In genomic region chr12:124632510-124632909, GRCh38 we compare ENCODE assay signal across 16 cellular contexts.
DNase-seq lines count a peak whose midpoint lies in the region; ATAC-seq, FAIRE-seq and TF ChIP-seq lines count a peak whose summit lies in the region.
"Had no signal": no experiment of that assay in that cellular context is flagged by ENCODE, and none has a peak within 500 bp of the region (broad histone marks: within the 10 kb centered on the region; RNA-seq: fewer than 3 reads in every experiment).

No MANE protein-coding gene starts in this region.

- no peak overlapping the region for H3K4me2 ChIP-seq in HepG2 (ENCODE audit: low read depth, low read length)

- TF ChIP-seq POLR2A in HepG2 (IDR thresholded peaks at IDR 0.05; ENCODE audit: insufficient read depth in 1 of 2, low read depth in 2 of 2, low read length in 2 of 2), result no peak
- TF ChIP-seq POLR2A in right lobe of liver (IDR thresholded peaks at IDR 0.05), result no peak

- CTCF ChIA-PET in HepG2 (lab: Yijun Ruan, JAX; ENCODE audit: low intra/inter-chr PET ratio, low total read pairs), result no interaction called here

- POLR2A ChIA-PET in HepG2 (lab: Yijun Ruan, JAX), result no interaction called here

- no peak overlapping the region for H2AFZ ChIP-seq in HepG2 (ENCODE audit: low read length)

- H3K4me1 ChIP-seq in HepG2 (ENCODE audit: insufficient read depth, low read length) (no peaks in the 10 kb centered on the region), right lobe of liver (no peaks in the 10 kb centered on the region), lower lobe of right lung (peaks cover 2% of the 10 kb centered on the region)

- no peaks in the 10 kb centered on the region for H4K20me1 ChIP-seq in HepG2 (ENCODE audit: insufficient read depth, low read length)

- intact Hi-C loops in HepG2 (cut with micrococcal nuclease; ENCODE audit: unreplicated experiment), result no loop called here
- intact Hi-C loops in right lobe of liver (cut with DNase I), result no loop called here
- intact Hi-C loops in lower lobe of right lung (cut with DNase I), result no loop called here

- FAIRE-seq in HepG2 (lab: Jason Lieb, UNC), result no peak
- FAIRE-seq: G401.6 had no signal

- H3K36me3 ChIP-seq in HepG2 (replicated peaks in 1 of 2; ENCODE audit: control insufficient read depth in 1 of 2, insufficient read depth in 2 of 2, low read length in 2 of 2) (no peaks in the 10 kb centered on the region), right lobe of liver (no peaks in the 10 kb centered on the region), WERI-Rb-1 (no peaks in the 10 kb centered on the region), lower lobe of right lung (no peaks in the 10 kb centered on the region)
- H3K36me3 ChIP-seq: SJSA1 had no signal

- no peaks in the 10 kb centered on the region for H3K79me2 ChIP-seq in HepG2 (ENCODE audit: insufficient read depth, low read length)

- TF ChIP-seq CTCF in HepG2 (CRISPR knock-in tag; IDR thresholded peaks at IDR 0.05) (no peak), right lobe of liver (IDR thresholded peaks at IDR 0.05) (no peak), WERI-Rb-1 (IDR thresholded peaks at IDR 0.05; ENCODE audit: low read depth, low read length) (no peak), lower lobe of right lung (IDR thresholded peaks at IDR 0.05) (no peak)

- TF ChIP-seq RAD21 in HepG2 (CRISPR knock-in tag; IDR thresholded peaks at IDR 0.05), result no peak

- no peaks in the 10 kb centered on the region for H3K9me3 ChIP-seq in HepG2 (ENCODE audit: low read length)
- H3K9me3 ChIP-seq in right lobe of liver, result no peaks in the 10 kb centered on the region
- no peaks in the 10 kb centered on the region for H3K9me3 ChIP-seq in WERI-Rb-1 (ENCODE audit: severe bottlenecking)
- no peaks in the 10 kb centered on the region for H3K9me3 ChIP-seq in lower lobe of right lung

- DNase-seq in HepG2 (ENCODE audit: low spot score) (no peak), right lobe of liver (no peak), WERI-Rb-1 (peak; percentile 77), lower lobe of right lung (no peak), SKM-1 (lab: John Stamatoyannopoulos, UW; ENCODE audit: unreplicated experiment) (no peak)
- no peak for DNase-seq in stimulated activated CD4-positive, alpha-beta T cell treated with anti-CD3 and anti-CD28 coated beads, Interleukin-4, amount 100 ng/mL, for 24 hours
- DNase-seq: activated CD4-positive, alpha-beta T cell treated with anti-CD3 and anti-CD28 coated beads, Interleukin-2, amount 10 ng/mL, durations not matched to agents 24 days and 14 days; activated effector memory CD4-positive, alpha-beta T cell treated with anti-CD3 and anti-CD28 coated beads, Interleukin-2, amount 50 U/mL, for 16 hours; AML-193; NCI-H345; stimulated activated CD4-positive, alpha-beta T cell treated with anti-CD3 and anti-CD28 coated beads, Interleukin-1b, Interleukin-23, amount 100 ng/mL, for 48 hours; stimulated activated naive B cell treated with anti-CD40 and anti-IgM and Interleukin-4, amounts not matched to agents 10 μg/mL and 1 μg/mL and 100 μg/mL, for 72 hours had no signal

- 7% methylated on average over 6 of the region's 6 CpGs for WGBS in HepG2 (ENCODE audit: low lambda C conversion rate)
- WGBS in right lobe of liver (ENCODE audit: insufficient coverage, low coverage, low lambda C conversion rate, missing lambda C conversion rate), result 84% methylated on average over 3 of the region's 6 CpGs

- H3K27ac ChIP-seq in HepG2 (ENCODE audit: extremely low read length, insufficient read depth, low read length), result no peak overlapping the region
- no peak overlapping the region for H3K27ac ChIP-seq in right lobe of liver
- peak overlapping the region; percentile 71 for H3K27ac ChIP-seq in WERI-Rb-1
- H3K27ac ChIP-seq in lower lobe of right lung, result peak overlapping the region; percentile 62

- no TSS peak for BruUV-seq in HepG2 (replicated peaks; lab: Mats Ljungman, UMichigan)

- H3K4me3 ChIP-seq in HepG2 (replicated peaks in 1 of 3; ENCODE audit: insufficient read depth in 1 of 3, low read depth in 2 of 3, low read length in 3 of 3), result no peak overlapping the region
- H3K4me3 ChIP-seq in right lobe of liver, result no peak overlapping the region
- H3K4me3 ChIP-seq in WERI-Rb-1 (ENCODE audit: low read depth, low read length), result no peak overlapping the region
- no peak overlapping the region for H3K4me3 ChIP-seq in lower lobe of right lung
- H3K4me3 ChIP-seq: SJSA1 had no signal

- ATAC-seq in HepG2, result peak; percentile 43; the same call in 2 of the 3 replicates
- no peak for ATAC-seq in right lobe of liver
- peak; percentile 58 to 63 for ATAC-seq in lower lobe of right lung
- no peak for ATAC-seq in activated CD4-positive, CD25-positive, alpha-beta regulatory T cell treated with anti-CD3 and anti-CD28 coated beads, Interleukin-2, amount 50 U/mL, for 24 hours
- ATAC-seq in GM21786 (IDR thresholded peaks at IDR 0.05; ENCODE audit: unreplicated experiment), result no peak
- ATAC-seq: stimulated activated naive B cell treated with anti-CD40 and anti-IgM and Interleukin-4, amounts not matched to agents 10 μg/mL and 1 μg/mL and 100 μg/mL, for 72 hours had no signal

- in situ Hi-C loops in HepG2 (cut with HindIII; ENCODE audit: extremely low pct_ligation_motif_present, low pct_unique_long_range_greater_than_20kb), result no loop called here

- H3K9ac ChIP-seq in HepG2 (ENCODE audit: insufficient read depth, low read depth, low read length), result no peak overlapping the region

- H3K27me3 ChIP-seq in HepG2 (ENCODE audit: control insufficient read depth in 1 of 2, insufficient read depth in 2 of 2, low read length in 2 of 2) (peaks cover 0 to 21% of the 10 kb centered on the region in 2 experiments; a peak in 3 of 5 replicates), right lobe of liver (no peaks in the 10 kb centered on the region), WERI-Rb-1 (ENCODE audit: insufficient read depth, low read depth, severe bottlenecking) (no peaks in the 10 kb centered on the region), lower lobe of right lung (ENCODE audit: low read depth) (no peaks in the 10 kb centered on the region)
- H3K27me3 ChIP-seq: SJSA1 had no signal

- TF ChIP-seq EP300 in HepG2 (IDR thresholded peaks at IDR 0.05; ENCODE audit: low read depth in 2 of 2, low read length in 2 of 2) (no peak), HepG2 (CRISPR knock-in tag; IDR thresholded peaks at IDR 0.05; ENCODE audit: borderline replicate concordance) (no peak)

TF ChIP-seq in HepG2, 621 proteins besides CTCF, POLR2A, EP300 and RAD21 (continues in another document):
- no peak for TF ChIP-seq THAP7 (CRISPR knock-in tag; IDR thresholded peaks at IDR 0.05)
- no peak for TF ChIP-seq ZNF629 (CRISPR knock-in tag; conservative IDR thresholded peaks at IDR 0.05)
- no peak for TF ChIP-seq ZNF230 (CRISPR knock-in tag; IDR thresholded peaks at IDR 0.05)
- no peak for TF ChIP-seq TFE3 (CRISPR knock-in tag; IDR thresholded peaks at IDR 0.05)
- no peak for TF ChIP-seq ZMAT3 (CRISPR knock-in tag; conservative IDR thresholded peaks at IDR 0.05)
- TF ChIP-seq ZNF337 (CRISPR knock-in tag; IDR thresholded peaks at IDR 0.05; ENCODE audit: borderline replicate concordance, low read depth), result no peak
- no peak for TF ChIP-seq KAT2B (IDR thresholded peaks at IDR 0.05; ENCODE audit: borderline replicate concordance, low read depth, low read length)
- no peak for TF ChIP-seq MEF2D (CRISPR knock-in tag; IDR thresholded peaks at IDR 0.05)
- TF ChIP-seq ZNF20 (CRISPR knock-in tag; IDR thresholded peaks at IDR 0.05), result no peak
- no peak for TF ChIP-seq ZNF678 (CRISPR knock-in tag; IDR thresholded peaks at IDR 0.05)
- TF ChIP-seq SETDB1 (CRISPR knock-in tag; IDR thresholded peaks at IDR 0.05; ENCODE audit: borderline replicate concordance), result no peak
- no peak for TF ChIP-seq PAXIP1 (CRISPR knock-in tag; conservative IDR thresholded peaks at IDR 0.05)
- TF ChIP-seq NCOA2 (CRISPR knock-in tag; IDR thresholded peaks at IDR 0.05), result no peak

Comparison
In these comparisons a context has a peak if more than half of its experiments do, and no peak if none do; other contexts are left out.
1. ATAC-seq: peak in HepG2 (single experiment) and lower lobe of right lung (2 of 2); none in right lobe of liver (0 of 4), activated CD4-positive, CD25-positive, alpha-beta regulatory T cell treated with anti-CD3 and anti-CD28 coated beads, Interleukin-2, amount 50 U/mL, for 24 hours (0 of 2) and GM21786 (single experiment).
2. H3K27ac ChIP-seq: peak in WERI-Rb-1 (single experiment) and lower lobe of right lung (single experiment); none in HepG2 (single experiment) and right lobe of liver (0 of 3).